Comparison of ENCODE assay signal across 20 cellular contexts in genomic region chr7:134627775-134628153, GRCh38.
"Had no signal": no experiment of that assay in that cellular context is flagged by ENCODE, and none has a peak within 500 bp of the region (broad histone marks: within the 10 kb centered on the region; RNA-seq: fewer than 3 reads in every experiment).

No MANE protein-coding gene starts in this region.

- H2AFZ ChIP-seq: PC-9 had no signal

- H3K4me2 ChIP-seq: PC-9 had no signal

- H3K36me3 ChIP-seq: MG63, Peyer's patch, SJCRH30 had no signal

- DNase-seq: KBM-7; MG63; NCI-H1092 treated with DMSO at 0.1 percent for 48 hours; NCI-H1436 treated with DMSO at 0.1 percent for 48 hours; NCI-H1694; NCI-H187 treated with DMSO at 0.1 percent for 48 hours; NCI-H2029 treated with DMSO at 0.1 percent for 48 hours; NCI-H2171 treated with DMSO at 0.1 percent for 48 hours; NCI-H2227 treated with DMSO at 0.1 percent for 48 hours; NCI-H524; NCI-H69; NCI-H774; NK-92 treated with Interleukin-12 subunit alpha and Interleukin-12 subunit beta, amount 100 ng/mL, for 24 hours; OCI-M1; PC-9; Peyer's patch; SHP77 treated with DMSO at 0.1 percent for 48 hours; SJCRH30 had no signal

- H3K27ac ChIP-seq: PC-9, Peyer's patch, SJCRH30 had no signal

- ATAC-seq: Right ventricle myocardium inferior, SK-N-SH treated with all-trans-retinoic acid at 6 μM for 48 hours had no signal

- H3K27me3 ChIP-seq: MG63, Peyer's patch, SJCRH30 had no signal

- H3K9me3 ChIP-seq: MG63, Peyer's patch, SJCRH30 had no signal

- H3K4me1 ChIP-seq: Peyer's patch, SJCRH30 had no signal

- H3K4me3 ChIP-seq: MG63, PC-9, Peyer's patch, SJCRH30 had no signal
